1 cellular context compared by ENCODE assay signal in genomic region chr2:233353769-233354499, GRCh38.
TF ChIP-seq lines count a peak whose summit lies in the region.

Gene DGKD, plus strand, starts transcription at chr2:233354494. Its CDS starts 25 bp downstream, at chr2:233354519.

TF ChIP-seq in HepG2, 621 proteins besides CTCF, POLR2A, EP300 and RAD21 (continued from another document and continues in another):
- TF ChIP-seq, protein P1, sequence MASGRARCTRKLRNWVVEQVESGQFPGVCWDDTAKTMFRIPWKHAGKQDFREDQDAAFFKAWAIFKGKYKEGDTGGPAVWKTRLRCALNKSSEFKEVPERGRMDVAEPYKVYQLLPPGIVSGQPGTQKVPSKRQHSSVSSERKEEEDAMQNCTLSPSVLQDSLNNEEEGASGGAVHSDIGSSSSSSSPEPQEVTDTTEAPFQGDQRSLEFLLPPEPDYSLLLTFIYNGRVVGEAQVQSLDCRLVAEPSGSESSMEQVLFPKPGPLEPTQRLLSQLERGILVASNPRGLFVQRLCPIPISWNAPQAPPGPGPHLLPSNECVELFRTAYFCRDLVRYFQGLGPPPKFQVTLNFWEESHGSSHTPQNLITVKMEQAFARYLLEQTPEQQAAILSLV (CRISPR knock-in tag; IDR thresholded peaks at IDR 0.05; ENCODE audit: borderline replicate concordance), result 0 out of 2 replicates have a peak, but pooled peaks have one; percentile 41
- TF ChIP-seq NAIF1 (CRISPR knock-in tag; IDR thresholded peaks at IDR 0.05; ENCODE audit: borderline replicate concordance), result no peak
- TF ChIP-seq ZNF781 (CRISPR knock-in tag; IDR thresholded peaks at IDR 0.05; ENCODE audit: borderline replicate concordance, not compliant biosample characterization), result peak; percentile 68
- TF ChIP-seq SOX6 (IDR thresholded peaks at IDR 0.05), result no peak
- peak; percentile 74 for TF ChIP-seq SOX6 (CRISPR knock-in tag; IDR thresholded peaks at IDR 0.05)
- TF ChIP-seq ZNF207 (IDR thresholded peaks at IDR 0.05; ENCODE audit: borderline replicate concordance), result no peak
- TF ChIP-seq TCF7 (IDR thresholded peaks at IDR 0.05; ENCODE audit: low read depth), result no peak
- TF ChIP-seq ELF1 (CRISPR knock-in tag; IDR thresholded peaks at IDR 0.05), result peak; percentile 34; the same call in 1 of the 2 replicates
- no peak for TF ChIP-seq HMG20B (CRISPR knock-in tag; conservative IDR thresholded peaks at IDR 0.05)
- no peak for TF ChIP-seq ZBTB8A (CRISPR knock-in tag; IDR thresholded peaks at IDR 0.05; ENCODE audit: borderline replicate concordance, low read depth)
- no peak for TF ChIP-seq PAWR (CRISPR knock-in tag; IDR thresholded peaks at IDR 0.05; ENCODE audit: borderline replicate concordance)
- TF ChIP-seq, protein P2, sequence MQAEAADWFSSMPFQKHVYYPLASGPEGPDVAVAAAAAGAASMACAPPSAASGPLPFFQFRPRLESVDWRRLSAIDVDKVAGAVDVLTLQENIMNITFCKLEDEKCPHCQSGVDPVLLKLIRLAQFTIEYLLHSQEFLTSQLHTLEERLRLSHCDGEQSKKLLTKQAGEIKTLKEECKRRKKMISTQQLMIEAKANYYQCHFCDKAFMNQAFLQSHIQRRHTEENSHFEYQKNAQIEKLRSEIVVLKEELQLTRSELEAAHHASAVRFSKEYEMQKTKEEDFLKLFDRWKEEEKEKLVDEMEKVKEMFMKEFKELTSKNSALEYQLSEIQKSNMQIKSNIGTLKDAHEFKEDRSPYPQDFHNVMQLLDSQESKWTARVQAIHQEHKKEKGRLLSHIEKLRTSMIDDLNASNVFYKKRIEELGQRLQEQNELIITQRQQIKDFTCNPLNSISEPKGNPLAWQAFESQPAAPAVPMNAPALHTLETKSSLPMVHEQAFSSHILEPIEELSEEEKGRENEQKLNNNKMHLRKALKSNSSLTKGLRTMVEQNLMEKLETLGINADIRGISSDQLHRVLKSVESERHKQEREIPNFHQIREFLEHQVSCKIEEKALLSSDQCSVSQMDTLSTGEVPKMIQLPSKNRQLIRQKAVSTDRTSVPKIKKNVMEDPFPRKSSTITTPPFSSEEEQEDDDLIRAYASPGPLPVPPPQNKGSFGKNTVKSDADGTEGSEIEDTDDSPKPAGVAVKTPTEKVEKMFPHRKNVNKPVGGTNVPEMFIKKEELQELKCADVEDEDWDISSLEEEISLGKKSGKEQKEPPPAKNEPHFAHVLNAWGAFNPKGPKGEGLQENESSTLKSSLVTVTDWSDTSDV (CRISPR knock-in tag; IDR thresholded peaks at IDR 0.05), result no peak
- TF ChIP-seq ZNF468 (CRISPR knock-in tag; IDR thresholded peaks at IDR 0.05), result no peak
- TF ChIP-seq, protein P3, sequence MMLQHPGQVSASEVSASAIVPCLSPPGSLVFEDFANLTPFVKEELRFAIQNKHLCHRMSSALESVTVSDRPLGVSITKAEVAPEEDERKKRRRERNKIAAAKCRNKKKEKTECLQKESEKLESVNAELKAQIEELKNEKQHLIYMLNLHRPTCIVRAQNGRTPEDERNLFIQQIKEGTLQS (CRISPR knock-in tag; IDR thresholded peaks at IDR 0.05), result no peak
- TF ChIP-seq GATAD1 (CRISPR knock-in tag; IDR thresholded peaks at IDR 0.05), result no peak
- no peak for TF ChIP-seq ZNF33B (CRISPR knock-in tag; IDR thresholded peaks at IDR 0.05)
- TF ChIP-seq ZBTB20 (CRISPR knock-in tag; IDR thresholded peaks at IDR 0.05; ENCODE audit: borderline replicate concordance, low read depth), result peak; percentile 55; the same call in 1 of the 2 replicates
- TF ChIP-seq ZNF780A (CRISPR knock-in tag; IDR thresholded peaks at IDR 0.05), result no peak
- no peak for TF ChIP-seq ZNF775 (CRISPR knock-in tag; IDR thresholded peaks at IDR 0.05; ENCODE audit: borderline replicate concordance)
- no peak for TF ChIP-seq ZNF331 (CRISPR knock-in tag; IDR thresholded peaks at IDR 0.05)
- TF ChIP-seq ZBTB7B (CRISPR knock-in tag; IDR thresholded peaks at IDR 0.05), result peak; percentile 80; the same call in 1 of the 2 replicates
- TF ChIP-seq MED8 (CRISPR knock-in tag; IDR thresholded peaks at IDR 0.05; ENCODE audit: insufficient replicate concordance), result peak; percentile 38
- no peak for TF ChIP-seq ZSCAN5A (CRISPR knock-in tag; IDR thresholded peaks at IDR 0.05; ENCODE audit: borderline replicate concordance)
- TF ChIP-seq ZNF329 (CRISPR knock-in tag; IDR thresholded peaks at IDR 0.05; ENCODE audit: low read depth), result peak; percentile 12; the same call in 1 of the 2 replicates
- TF ChIP-seq MED1 (CRISPR knock-in tag; IDR thresholded peaks at IDR 0.05), result peak; percentile 48; the same call in 1 of the 2 replicates
- no peak; the same call in 1 of the 2 replicates for TF ChIP-seq ZNF274 (CRISPR knock-in tag; IDR thresholded peaks at IDR 0.05)
- TF ChIP-seq KLF11 (CRISPR knock-in tag; IDR thresholded peaks at IDR 0.05), result no peak
- peak; percentile 50 for TF ChIP-seq SALL1 (CRISPR knock-in tag; IDR thresholded peaks at IDR 0.05)
- TF ChIP-seq, protein P4, sequence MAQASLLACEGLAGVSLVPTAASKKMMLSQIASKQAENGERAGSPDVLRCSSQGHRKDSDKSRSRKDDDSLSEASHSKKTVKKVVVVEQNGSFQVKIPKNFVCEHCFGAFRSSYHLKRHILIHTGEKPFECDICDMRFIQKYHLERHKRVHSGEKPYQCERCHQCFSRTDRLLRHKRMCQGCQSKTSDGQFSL (CRISPR knock-in tag; IDR thresholded peaks at IDR 0.05), result no peak
- TF ChIP-seq TEAD2 (CRISPR knock-in tag; IDR thresholded peaks at IDR 0.05), result no peak
- no peak for TF ChIP-seq SIX4 (CRISPR knock-in tag; IDR thresholded peaks at IDR 0.05)
- no peak for TF ChIP-seq ZKSCAN8 (CRISPR knock-in tag; IDR thresholded peaks at IDR 0.05; ENCODE audit: borderline replicate concordance)
- peak; percentile 81; the same call in 1 of the 2 replicates for TF ChIP-seq KDM2A (CRISPR knock-in tag; IDR thresholded peaks at IDR 0.05; ENCODE audit: borderline replicate concordance, low read depth)
- TF ChIP-seq, protein P5, sequence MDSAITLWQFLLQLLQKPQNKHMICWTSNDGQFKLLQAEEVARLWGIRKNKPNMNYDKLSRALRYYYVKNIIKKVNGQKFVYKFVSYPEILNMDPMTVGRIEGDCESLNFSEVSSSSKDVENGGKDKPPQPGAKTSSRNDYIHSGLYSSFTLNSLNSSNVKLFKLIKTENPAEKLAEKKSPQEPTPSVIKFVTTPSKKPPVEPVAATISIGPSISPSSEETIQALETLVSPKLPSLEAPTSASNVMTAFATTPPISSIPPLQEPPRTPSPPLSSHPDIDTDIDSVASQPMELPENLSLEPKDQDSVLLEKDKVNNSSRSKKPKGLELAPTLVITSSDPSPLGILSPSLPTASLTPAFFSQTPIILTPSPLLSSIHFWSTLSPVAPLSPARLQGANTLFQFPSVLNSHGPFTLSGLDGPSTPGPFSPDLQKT (CRISPR knock-in tag; IDR thresholded peaks at IDR 0.05; ENCODE audit: borderline replicate concordance), result no peak
- TF ChIP-seq, protein P6, sequence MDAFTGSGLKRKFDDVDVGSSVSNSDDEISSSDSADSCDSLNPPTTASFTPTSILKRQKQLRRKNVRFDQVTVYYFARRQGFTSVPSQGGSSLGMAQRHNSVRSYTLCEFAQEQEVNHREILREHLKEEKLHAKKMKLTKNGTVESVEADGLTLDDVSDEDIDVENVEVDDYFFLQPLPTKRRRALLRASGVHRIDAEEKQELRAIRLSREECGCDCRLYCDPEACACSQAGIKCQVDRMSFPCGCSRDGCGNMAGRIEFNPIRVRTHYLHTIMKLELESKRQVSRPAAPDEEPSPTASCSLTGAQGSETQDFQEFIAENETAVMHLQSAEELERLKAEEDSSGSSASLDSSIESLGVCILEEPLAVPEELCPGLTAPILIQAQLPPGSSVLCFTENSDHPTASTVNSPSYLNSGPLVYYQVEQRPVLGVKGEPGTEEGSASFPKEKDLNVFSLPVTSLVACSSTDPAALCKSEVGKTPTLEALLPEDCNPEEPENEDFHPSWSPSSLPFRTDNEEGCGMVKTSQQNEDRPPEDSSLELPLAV (CRISPR knock-in tag; conservative IDR thresholded peaks at IDR 0.05; ENCODE audit: low read depth), result no peak
- no peak for TF ChIP-seq NFE2L1 (CRISPR knock-in tag; IDR thresholded peaks at IDR 0.05; ENCODE audit: borderline replicate concordance)
- peak; percentile 77; the same call in 1 of the 2 replicates for TF ChIP-seq ZFP91 (CRISPR knock-in tag; IDR thresholded peaks at IDR 0.05; ENCODE audit: borderline replicate concordance)
- TF ChIP-seq FOXC1 (CRISPR knock-in tag; IDR thresholded peaks at IDR 0.05; ENCODE audit: borderline replicate concordance), result peak; percentile 81; the same call in 1 of the 2 replicates
- no peak for TF ChIP-seq TFAP4 (IDR thresholded peaks at IDR 0.05; ENCODE audit: borderline replicate concordance, low read depth)
- no peak for TF ChIP-seq CEBPB (IDR thresholded peaks at IDR 0.05; ENCODE audit: borderline replicate concordance, low read depth, low read length)
- no peak for TF ChIP-seq IKZF5 (CRISPR knock-in tag; IDR thresholded peaks at IDR 0.05)
- TF ChIP-seq FOXK1 (CRISPR knock-in tag; IDR thresholded peaks at IDR 0.05; ENCODE audit: borderline replicate concordance, low read depth), result no peak
- peak; percentile 95 for TF ChIP-seq ZNF501 (CRISPR knock-in tag; IDR thresholded peaks at IDR 0.05)
- TF ChIP-seq HOXD1 (CRISPR knock-in tag; IDR thresholded peaks at IDR 0.05), result 0 out of 2 replicates have a peak, but pooled peaks have one; percentile 66
- TF ChIP-seq SNAPC5 (CRISPR knock-in tag; IDR thresholded peaks at IDR 0.05; ENCODE audit: borderline replicate concordance), result no peak
- TF ChIP-seq RAD51 (IDR thresholded peaks at IDR 0.05; ENCODE audit: borderline replicate concordance), result no peak
- no peak for TF ChIP-seq ZNF83 (CRISPR knock-in tag; IDR thresholded peaks at IDR 0.05; ENCODE audit: borderline replicate concordance)
- no peak; the same call in 1 of the 2 replicates for TF ChIP-seq SIN3A (IDR thresholded peaks at IDR 0.05; ENCODE audit: borderline replicate concordance, low read depth, low read length)
- TF ChIP-seq ZNF768 (CRISPR knock-in tag; IDR thresholded peaks at IDR 0.05), result no peak
- TF ChIP-seq ZNF264 (CRISPR knock-in tag; IDR thresholded peaks at IDR 0.05), result 0 out of 2 replicates have a peak, but pooled peaks have one; percentile 42
- 0 out of 2 replicates have a peak, but pooled peaks have one; percentile 23 for TF ChIP-seq RNF2 (conservative IDR thresholded peaks at IDR 0.05; ENCODE audit: low read depth)
- peak; percentile 29; the same call in 1 of the 2 replicates for TF ChIP-seq KAT7 (CRISPR knock-in tag; IDR thresholded peaks at IDR 0.05; ENCODE audit: borderline replicate concordance)
- no peak for TF ChIP-seq CSRNP1 (CRISPR knock-in tag; IDR thresholded peaks at IDR 0.05)
- no peak for TF ChIP-seq NFE2L2 (IDR thresholded peaks at IDR 0.05; ENCODE audit: low read length)
- no peak for TF ChIP-seq PLRG1 (conservative IDR thresholded peaks at IDR 0.05)
- TF ChIP-seq ZNF75D (CRISPR knock-in tag; IDR thresholded peaks at IDR 0.05; ENCODE audit: borderline replicate concordance), result no peak
- 0 out of 2 replicates have a peak, but pooled peaks have one; percentile 8 for TF ChIP-seq IRF2 (CRISPR knock-in tag; IDR thresholded peaks at IDR 0.05)
- TF ChIP-seq ZFP36L1 (CRISPR knock-in tag; IDR thresholded peaks at IDR 0.05), result no peak
- TF ChIP-seq RBFOX2 (IDR thresholded peaks at IDR 0.05; ENCODE audit: low read depth, low read length), result 0 out of 2 replicates have a peak, but pooled peaks have one; percentile 7
